In genomic region chr3:114290911-114291901, GRCh38 we compare ENCODE assay signal across 8 cellular contexts. TPM values are rescaled to one million over a fixed set of nuclear protein-coding genes. Genes with fewer than 3 reads are reported as not detected.
A peak's percentile ranks its signal among the peaks of the same experiment; 100 is the strongest.
DNase-seq lines count a peak whose midpoint lies in the region; ATAC-seq and TF ChIP-seq lines count a peak whose summit lies in the region.

No MANE protein-coding gene starts in this region.

- H3K9me3 ChIP-seq in colonic mucosa = no peaks in the 10 kb centered on the region

- no peak overlapping the region for H3K9ac ChIP-seq in colonic mucosa (ENCODE audit: low read depth in 2 of 2, low read length in 2 of 2)

- no peak overlapping the region for H3K4me3 ChIP-seq in colonic mucosa

- ATAC-seq in GM18868 (IDR thresholded peaks at IDR 0.05; ENCODE audit: unreplicated experiment) = peak; percentile 91
- peak; percentile 83 for ATAC-seq in HG03060 (IDR thresholded peaks at IDR 0.05; ENCODE audit: low read depth, unreplicated experiment)

- TF ChIP-seq CTCF in colonic mucosa (IDR thresholded peaks at IDR 0.05) = peak; percentile 71

- H3K27me3 ChIP-seq in colonic mucosa = no peaks in the 10 kb centered on the region

- no peaks in the 10 kb centered on the region for H3K36me3 ChIP-seq in colonic mucosa

- peak overlapping the region; percentile 29 for H3K27ac ChIP-seq in colonic mucosa

- H3K4me1 ChIP-seq in colonic mucosa = no peaks in the 10 kb centered on the region

- intact Hi-C loops in colonic mucosa (cut with DNase I) = no loop called here

- DNase-seq in AG08396 (ENCODE audit: low spot score) (peak; percentile 73), NCI-H226 (peak; percentile 9), colonic mucosa (peak; percentile 70), lung microvascular endothelial cell (ENCODE audit: low read depth in 2 of 2) (peak; percentile 51 to 68)
- DNase-seq in activated CD4-positive, alpha-beta T cell treated with anti-CD3 and anti-CD28 coated beads for 1 hour = peak; percentile 77
- peak; percentile 72 to 84 for DNase-seq in stimulated activated CD8-positive, alpha-beta memory T cell treated with anti-CD3 and anti-CD28 coated beads, Interleukin-15, amount 100 ng/mL, for 4 hours (ENCODE audit: low read depth in 2 of 2)

RNA-seq across cellular contexts. Expression of gene TIGIT, which starts 2.6 kb away (rescaled TPM):
- under 1 TPM; 0.37 to 0.40 TPM for total RNA-seq in colonic mucosa
- not detected in 2 replicates for total RNA-seq in lung microvascular endothelial cell

RNA-seq across cellular contexts. Expression of gene ZNF80, which starts 53.8 kb away (rescaled TPM):
- not detected for total RNA-seq in colonic mucosa
- not detected in 2 replicates for total RNA-seq in lung microvascular endothelial cell

Comparison
In these comparisons a context has a peak if more than half of its experiments do, and no peak if none do; other contexts are left out.
1. DNase-seq: peak in every context shown above with its lines; median percentile 78 in stimulated activated CD8-positive, alpha-beta memory T cell treated with anti-CD3 and anti-CD28 coated beads, Interleukin-15, amount 100 ng/mL, for 4 hours; 77 in activated CD4-positive, alpha-beta T cell treated with anti-CD3 and anti-CD28 coated beads for 1 hour; 73 in AG08396; 70 in colonic mucosa; 60 in lung microvascular endothelial cell; 9 in NCI-H226.